34 cellular contexts compared by ENCODE assay signal in genomic region chr15:98711810-98712209, GRCh38.
"Had no signal": no experiment of that assay in that cellular context is flagged by ENCODE, and none has a peak within 500 bp of the region (broad histone marks: within the 10 kb centered on the region; RNA-seq: fewer than 3 reads in every experiment).

No MANE protein-coding gene starts in this region.

- H3K27me3 Mint-ChIP-seq: naive thymus-derived CD4-positive, alpha-beta T cell; stimulated activated memory B cell treated with anti-CD40 and anti-IgM and Interleukin-4, amounts not matched to agents 10 μg/mL and 1 μg/mL and 100 μg/mL, for 72 hours had no signal

- ATAC-seq: activated T-cell treated with anti-CD3 and anti-CD28 coated beads, Interleukin-2, amount 50 U/mL, for 72 hours; body of pancreas; gastrocnemius medialis; left colon; naive thymus-derived CD4-positive, alpha-beta T cell; pancreas; psoas muscle; stimulated activated memory B cell treated with anti-CD40 and anti-IgM and Interleukin-4, amounts not matched to agents 10 μg/mL and 1 μg/mL and 100 μg/mL, for 72 hours had no signal

- FAIRE-seq: colon, endometrium, kidney, pancreas had no signal

- H3K4me3 ChIP-seq: adrenal gland, body of pancreas, gastrocnemius medialis, pancreas, psoas muscle, smooth muscle cell, stomach, thyroid gland had no signal

- H3K27ac Mint-ChIP-seq: activated B cell treated with CpG ODN at 0.5 μM for 24 hours; activated T-cell treated with anti-CD3 and anti-CD28 coated beads, Interleukin-2, amount 50 U/mL, for 72 hours; memory B cell; stimulated activated memory B cell treated with anti-CD40 and anti-IgM and Interleukin-4, amounts not matched to agents 10 μg/mL and 1 μg/mL and 100 μg/mL, for 72 hours had no signal

- H3K4me3 Mint-ChIP-seq: activated B cell treated with CpG ODN at 0.5 μM for 24 hours; activated T-cell treated with anti-CD3 and anti-CD28 coated beads, Interleukin-2, amount 50 U/mL, for 72 hours; memory B cell; neural crest cell; stimulated activated memory B cell treated with anti-CD40 and anti-IgM and Interleukin-4, amounts not matched to agents 10 μg/mL and 1 μg/mL and 100 μg/mL, for 72 hours had no signal

- H3K27me3 ChIP-seq: adrenal gland, body of pancreas, gastrocnemius medialis, pancreas, stomach, thyroid gland had no signal

- H3K9me3 ChIP-seq: adrenal gland, body of pancreas, gastrocnemius medialis, pancreas, thyroid gland had no signal

- H3K4me2 ChIP-seq: smooth muscle cell had no signal

- H3K27ac ChIP-seq: adrenal gland, body of pancreas, gastrocnemius medialis, pancreas, psoas muscle had no signal

- DNase-seq: activated B cell treated with CpG ODN at 0.5 μM for 24 hours; activated CD4-positive, alpha-beta T cell treated with anti-CD3 and anti-CD28 coated beads, Interleukin-2, amount 50 U/mL, for 4 hours; activated naive CD4-positive, alpha-beta T cell treated with Interleukin-2 at 50 U/mL for 16 hours; activated T-cell treated with anti-CD3 and anti-CD28 coated beads for 4 hours; activated T-cell treated with anti-CD3 and anti-CD28 coated beads, Interleukin-2, amount 50 U/mL, for 72 hours; adrenal gland; aorta; body of pancreas; dermis blood vessel endothelial cell; effector CD4-positive, alpha-beta T cell; erythroblast; gastrocnemius medialis; glutamatergic neuron; hippocampal formation; immature natural killer cell; kidney; left colon; midbrain; naive thymus-derived CD4-positive, alpha-beta T cell; nucleus accumbens; pancreas; psoas muscle; stimulated activated CD4-positive, alpha-beta T cell treated with anti-CD3 and anti-CD28 coated beads, Interleukin-1b, Interleukin-23, amount 100 ng/mL, for 48 hours; stimulated activated CD4-positive, alpha-beta T cell treated with anti-CD3 and anti-CD28 coated beads, Interleukin-4, amount 100 ng/mL, for 4 hours; stimulated activated CD8-positive, alpha-beta memory T cell treated with anti-CD3 and anti-CD28 coated beads, Interleukin-4, amount 100 ng/mL, for 48 hours; stomach; T-helper 2 cell; thyroid gland had no signal
